In the genomic region with DNA sequence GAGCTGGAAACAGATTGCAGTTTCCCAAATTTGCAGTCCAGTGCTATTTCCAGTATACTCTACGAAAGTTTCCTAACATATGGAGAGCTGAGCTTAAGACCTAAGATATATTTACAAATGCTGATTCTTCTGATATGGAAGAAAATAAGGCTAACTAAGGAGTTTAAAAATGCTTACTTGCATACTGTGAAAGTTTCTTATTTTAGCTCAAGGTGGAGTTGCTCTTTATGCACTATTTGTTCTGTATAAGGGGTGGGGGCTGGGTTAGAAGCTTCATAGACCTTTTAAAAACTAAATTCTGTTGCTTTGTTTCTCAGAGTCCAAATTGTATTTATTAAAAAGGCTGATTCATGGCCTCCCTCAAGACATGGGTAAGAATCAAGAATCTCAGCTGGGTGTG, we compare ENCODE assay signal across 1 cellular context.
A peak's percentile ranks its signal among the peaks of the same experiment; 100 is the strongest.
TF ChIP-seq lines count a peak whose summit lies in the region.

No MANE protein-coding gene starts in this region.

TF ChIP-seq in HepG2, 621 proteins besides CTCF, POLR2A, EP300 and RAD21:
- TF ChIP-seq, protein P1, sequence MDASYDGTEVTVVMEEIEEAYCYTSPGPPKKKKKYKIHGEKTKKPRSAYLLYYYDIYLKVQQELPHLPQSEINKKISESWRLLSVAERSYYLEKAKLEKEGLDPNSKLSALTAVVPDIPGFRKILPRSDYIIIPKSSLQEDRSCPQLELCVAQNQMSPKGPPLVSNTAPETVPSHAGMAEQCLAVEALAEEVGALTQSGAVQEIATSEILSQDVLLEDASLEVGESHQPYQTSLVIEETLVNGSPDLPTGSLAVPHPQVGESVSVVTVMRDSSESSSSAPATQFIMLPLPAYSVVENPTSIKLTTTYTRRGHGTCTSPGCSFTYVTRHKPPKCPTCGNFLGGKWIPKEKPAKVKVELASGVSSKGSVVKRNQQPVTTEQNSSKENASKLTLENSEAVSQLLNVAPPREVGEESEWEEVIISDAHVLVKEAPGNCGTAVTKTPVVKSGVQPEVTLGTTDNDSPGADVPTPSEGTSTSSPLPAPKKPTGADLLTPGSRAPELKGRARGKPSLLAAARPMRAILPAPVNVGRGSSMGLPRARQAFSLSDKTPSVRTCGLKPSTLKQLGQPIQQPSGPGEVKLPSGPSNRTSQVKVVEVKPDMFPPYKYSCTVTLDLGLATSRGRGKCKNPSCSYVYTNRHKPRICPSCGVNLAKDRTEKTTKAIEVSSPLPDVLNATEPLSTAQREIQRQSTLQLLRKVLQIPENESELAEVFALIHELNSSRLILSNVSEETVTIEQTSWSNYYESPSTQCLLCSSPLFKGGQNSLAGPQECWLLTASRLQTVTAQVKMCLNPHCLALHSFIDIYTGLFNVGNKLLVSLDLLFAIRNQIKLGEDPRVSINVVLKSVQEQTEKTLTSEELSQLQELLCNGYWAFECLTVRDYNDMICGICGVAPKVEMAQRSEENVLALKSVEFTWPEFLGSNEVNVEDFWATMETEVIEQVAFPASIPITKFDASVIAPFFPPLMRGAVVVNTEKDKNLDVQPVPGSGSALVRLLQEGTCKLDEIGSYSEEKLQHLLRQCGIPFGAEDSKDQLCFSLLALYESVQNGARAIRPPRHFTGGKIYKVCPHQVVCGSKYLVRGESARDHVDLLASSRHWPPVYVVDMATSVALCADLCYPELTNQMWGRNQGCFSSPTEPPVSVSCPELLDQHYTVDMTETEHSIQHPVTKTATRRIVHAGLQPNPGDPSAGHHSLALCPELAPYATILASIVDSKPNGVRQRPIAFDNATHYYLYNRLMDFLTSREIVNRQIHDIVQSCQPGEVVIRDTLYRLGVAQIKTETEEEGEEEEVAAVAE (CRISPR knock-in tag; IDR thresholded peaks at IDR 0.05; ENCODE audit: borderline replicate concordance), result no peak
- TF ChIP-seq ZBTB7B (CRISPR knock-in tag; IDR thresholded peaks at IDR 0.05) (no peak), MXI1 (IDR thresholded peaks at IDR 0.05; ENCODE audit: borderline replicate concordance, low read depth, low read length) (no peak), MAFF (IDR thresholded peaks at IDR 0.05; ENCODE audit: low read depth, low read length) (peak; percentile 33; the same call in 1 of the 2 replicates), MAFK (conservative IDR thresholded peaks at IDR 0.05 in 1 of 2, IDR thresholded peaks at IDR 0.05 in 1 of 2; ENCODE audit: low read length in 2 of 2) (peak in 1 of 2 experiments; percentile 51; a peak in 1 of 4 replicates), FOXO1 (CRISPR knock-in tag; IDR thresholded peaks at IDR 0.05) (no peak)
